7 cellular contexts compared by ENCODE assay signal in the genomic region with DNA sequence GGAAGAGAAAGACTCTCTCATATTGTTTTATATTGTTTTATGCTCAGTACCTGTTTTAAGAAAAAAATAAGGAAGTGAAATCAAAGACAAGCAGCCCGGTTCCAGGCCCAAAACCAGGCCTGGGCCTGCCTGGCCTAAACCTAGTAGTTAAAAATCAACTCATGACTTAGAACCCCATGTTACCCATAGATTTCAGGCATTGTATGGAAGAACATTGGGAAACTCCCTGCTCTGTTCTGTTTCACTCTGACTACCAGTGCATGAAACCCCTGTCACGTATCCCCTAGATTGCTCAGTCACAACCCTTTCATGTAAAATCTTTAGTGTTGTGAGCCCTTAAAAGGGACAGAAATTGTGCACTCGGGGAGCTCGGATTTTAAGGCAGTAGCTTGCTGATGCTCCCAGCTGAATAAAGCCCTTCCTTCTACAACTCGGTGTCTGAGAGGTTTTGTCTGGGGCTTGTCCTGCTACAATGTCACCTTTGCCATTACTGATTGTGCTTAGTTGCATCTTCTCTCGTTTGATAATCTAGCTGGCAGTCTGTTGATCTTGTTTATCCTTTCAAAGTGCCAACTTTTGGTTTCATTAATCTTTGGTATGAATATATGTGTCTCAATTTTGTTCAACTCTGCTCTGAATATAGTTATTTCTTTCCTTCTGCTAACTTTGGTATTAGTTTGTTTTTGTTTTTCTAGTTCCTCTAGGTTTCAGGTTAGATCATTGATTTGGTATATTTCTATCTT.
ATAC-seq lines count a peak whose summit lies in the region.

No MANE protein-coding gene starts in this region.

- ATAC-seq in GM18511 (IDR thresholded peaks at IDR 0.05; ENCODE audit: unreplicated experiment) (peak; percentile 77), GM19035 (IDR thresholded peaks at IDR 0.05; ENCODE audit: unreplicated experiment) (peak; percentile 49), GM19452 (IDR thresholded peaks at IDR 0.05; ENCODE audit: unreplicated experiment) (peak; percentile 51), GM21786 (IDR thresholded peaks at IDR 0.05; ENCODE audit: unreplicated experiment) (peak; percentile 67), HG02798 (IDR thresholded peaks at IDR 0.05; ENCODE audit: poor library complexity, unreplicated experiment) (peak; percentile 68), HG03196 (IDR thresholded peaks at IDR 0.05; ENCODE audit: unreplicated experiment) (peak; percentile 52), HG03558 (IDR thresholded peaks at IDR 0.05; ENCODE audit: extremely low read depth, unreplicated experiment) (peak; percentile 31)

Comparison
In these comparisons a context has a peak if more than half of its experiments do, and no peak if none do; other contexts are left out.
1. Peak in every context shown above with its lines: ATAC-seq.